In the genomic region with DNA sequence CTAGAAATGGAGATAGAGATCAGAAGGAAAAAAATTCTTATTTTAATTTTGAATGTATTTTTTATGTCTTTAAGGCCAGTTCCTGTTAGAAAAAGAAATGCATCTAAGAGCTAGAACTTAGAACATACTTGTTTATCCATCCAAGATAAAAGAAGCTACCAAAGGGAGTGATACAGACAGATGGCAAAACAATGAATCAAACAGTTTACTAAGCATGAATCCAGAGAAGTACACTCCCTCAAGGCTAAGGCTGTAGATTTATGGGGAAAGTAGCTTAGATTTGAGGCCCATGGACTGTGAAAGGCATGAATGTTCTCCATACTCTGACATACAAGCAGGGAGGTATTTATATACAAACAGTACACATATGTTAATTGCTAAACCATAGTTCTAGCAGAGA, we compare ENCODE assay signal across 15 cellular contexts.
DNase-seq lines count a peak whose midpoint lies in the region; ATAC-seq and TF ChIP-seq lines count a peak whose summit lies in the region.
"Had no signal": no experiment of that assay in that cellular context is flagged by ENCODE, and none has a peak within 500 bp of the region (broad histone marks: within the 10 kb centered on the region; RNA-seq: fewer than 3 reads in every experiment).

No MANE protein-coding gene starts in this region.

- DNase-seq in LHCN-M2 (ENCODE audit: low read depth) (peak; percentile 60), amniotic epithelial cell (ENCODE audit: low read depth) (peak; percentile 73), iris pigment epithelial cell (ENCODE audit: low read depth) (peak; percentile 12), NCI-H774 (lab: John Stamatoyannopoulos, UW) (no peak), SKM-1 treated with dmso at 0.1 percent for 144 hours (lab: John Stamatoyannopoulos, UW; ENCODE audit: unreplicated experiment) (no peak)
- DNase-seq: ACHN; Caco-2; CD4-positive, alpha-beta T cell; DMS153; DMS79; GF-D8; HCEC 1CT; IMR-90 had no signal

- ATAC-seq in SK-N-SH treated with all-trans-retinoic acid at 6 μM for 48 hours, result no peak
- ATAC-seq: GM23338 had no signal

TF ChIP-seq in SK-N-SH treated with all-trans-retinoic acid at 6 μM for 48 hours, 23 proteins besides CTCF, POLR2A, EP300 and RAD21:
- TF ChIP-seq, protein P1, sequence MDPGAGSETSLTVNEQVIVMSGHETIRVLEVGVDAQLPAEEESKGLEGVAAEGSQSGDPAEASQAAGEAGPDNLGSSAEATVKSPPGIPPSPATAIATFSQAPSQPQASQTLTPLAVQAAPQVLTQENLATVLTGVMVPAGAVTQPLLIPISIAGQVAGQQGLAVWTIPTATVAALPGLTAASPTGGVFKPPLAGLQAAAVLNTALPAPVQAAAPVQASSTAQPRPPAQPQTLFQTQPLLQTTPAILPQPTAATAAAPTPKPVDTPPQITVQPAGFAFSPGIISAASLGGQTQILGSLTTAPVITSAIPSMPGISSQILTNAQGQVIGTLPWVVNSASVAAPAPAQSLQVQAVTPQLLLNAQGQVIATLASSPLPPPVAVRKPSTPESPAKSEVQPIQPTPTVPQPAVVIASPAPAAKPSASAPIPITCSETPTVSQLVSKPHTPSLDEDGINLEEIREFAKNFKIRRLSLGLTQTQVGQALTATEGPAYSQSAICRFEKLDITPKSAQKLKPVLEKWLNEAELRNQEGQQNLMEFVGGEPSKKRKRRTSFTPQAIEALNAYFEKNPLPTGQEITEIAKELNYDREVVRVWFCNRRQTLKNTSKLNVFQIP (CRISPR knock-in tag; IDR thresholded peaks at IDR 0.05; ENCODE audit: borderline replicate concordance, low read depth), result no peak
- no peak for TF ChIP-seq CSDC2 (CRISPR knock-in tag; IDR thresholded peaks at IDR 0.05)
- TF ChIP-seq ZFP3 (CRISPR knock-in tag; IDR thresholded peaks at IDR 0.05), result no peak
- TF ChIP-seq, protein P2, sequence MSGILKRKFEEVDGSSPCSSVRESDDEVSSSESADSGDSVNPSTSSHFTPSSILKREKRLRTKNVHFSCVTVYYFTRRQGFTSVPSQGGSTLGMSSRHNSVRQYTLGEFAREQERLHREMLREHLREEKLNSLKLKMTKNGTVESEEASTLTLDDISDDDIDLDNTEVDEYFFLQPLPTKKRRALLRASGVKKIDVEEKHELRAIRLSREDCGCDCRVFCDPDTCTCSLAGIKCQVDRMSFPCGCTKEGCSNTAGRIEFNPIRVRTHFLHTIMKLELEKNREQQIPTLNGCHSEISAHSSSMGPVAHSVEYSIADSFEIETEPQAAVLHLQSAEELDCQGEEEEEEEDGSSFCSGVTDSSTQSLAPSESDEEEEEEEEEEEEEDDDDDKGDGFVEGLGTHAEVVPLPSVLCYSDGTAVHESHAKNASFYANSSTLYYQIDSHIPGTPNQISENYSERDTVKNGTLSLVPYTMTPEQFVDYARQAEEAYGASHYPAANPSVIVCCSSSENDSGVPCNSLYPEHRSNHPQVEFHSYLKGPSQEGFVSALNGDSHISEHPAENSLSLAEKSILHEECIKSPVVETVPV (CRISPR knock-in tag; IDR thresholded peaks at IDR 0.05), result no peak
- TF ChIP-seq GLIS3 (CRISPR knock-in tag; IDR thresholded peaks at IDR 0.05), result no peak
- no peak for TF ChIP-seq ARNTL (CRISPR knock-in tag; IDR thresholded peaks at IDR 0.05; ENCODE audit: borderline replicate concordance, low read depth)
- TF ChIP-seq ZNF70 (CRISPR knock-in tag; IDR thresholded peaks at IDR 0.05), result no peak

Comparison
In these comparisons a context has a peak if more than half of its experiments do, and no peak if none do; other contexts are left out.
1. DNase-seq: peak in LHCN-M2 (single experiment), amniotic epithelial cell (single experiment) and iris pigment epithelial cell (single experiment); none in NCI-H774 (single experiment) and SKM-1 treated with dmso at 0.1 percent for 144 hours (single experiment).